Comparison of ENCODE assay signal across 2 cellular contexts in genomic region chr11:76683496-76684095, GRCh38.
TF ChIP-seq lines count a peak whose summit lies in the region.

No MANE protein-coding gene starts in this region.

TF ChIP-seq in HepG2, 621 proteins besides CTCF, POLR2A, EP300 and RAD21:
- TF ChIP-seq MAFF (IDR thresholded peaks at IDR 0.05; ENCODE audit: low read depth, low read length) (0 out of 2 replicates have a peak, but pooled peaks have one; percentile 12), ZEB1 (IDR thresholded peaks at IDR 0.05; ENCODE audit: insufficient replicate concordance, low read depth) (no peak), MAFK (conservative IDR thresholded peaks at IDR 0.05 in 1 of 2, IDR thresholded peaks at IDR 0.05 in 1 of 2; ENCODE audit: low read length in 2 of 2) (peak in 1 of 2 experiments; percentile 50; a peak in 1 of 4 replicates)
- TF ChIP-seq, protein P1, sequence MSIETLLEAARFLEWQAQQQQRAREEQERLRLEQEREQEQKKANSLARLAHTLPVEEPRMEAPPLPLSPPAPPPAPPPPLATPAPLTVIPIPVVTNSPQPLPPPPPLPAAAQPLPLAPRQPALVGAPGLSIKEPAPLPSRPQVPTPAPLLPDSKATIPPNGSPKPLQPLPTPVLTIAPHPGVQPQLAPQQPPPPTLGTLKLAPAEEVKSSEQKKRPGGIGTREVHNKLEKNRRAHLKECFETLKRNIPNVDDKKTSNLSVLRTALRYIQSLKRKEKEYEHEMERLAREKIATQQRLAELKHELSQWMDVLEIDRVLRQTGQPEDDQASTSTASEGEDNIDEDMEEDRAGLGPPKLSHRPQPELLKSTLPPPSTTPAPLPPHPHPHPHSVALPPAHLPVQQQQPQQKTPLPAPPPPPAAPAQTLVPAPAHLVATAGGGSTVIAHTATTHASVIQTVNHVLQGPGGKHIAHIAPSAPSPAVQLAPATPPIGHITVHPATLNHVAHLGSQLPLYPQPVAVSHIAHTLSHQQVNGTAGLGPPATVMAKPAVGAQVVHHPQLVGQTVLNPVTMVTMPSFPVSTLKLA (IDR thresholded peaks at IDR 0.05), result peak; percentile 93

TF ChIP-seq in H1, 55 proteins besides CTCF, POLR2A, EP300 and RAD21:
- no peak for TF ChIP-seq POLR2AphosphoS5 (IDR thresholded peaks at IDR 0.05; ENCODE audit: low read depth, low read length)
- TF ChIP-seq HDAC6 (IDR thresholded peaks at IDR 0.05; ENCODE audit: low read depth, low read length), result no peak
- no peak for TF ChIP-seq BCL11A (IDR thresholded peaks at IDR 0.05; ENCODE audit: low read depth in 2 of 2, low read length in 2 of 2)
- TF ChIP-seq CHD1 (IDR thresholded peaks at IDR 0.05; ENCODE audit: low read depth, low read length), result no peak
- TF ChIP-seq, protein P2, sequence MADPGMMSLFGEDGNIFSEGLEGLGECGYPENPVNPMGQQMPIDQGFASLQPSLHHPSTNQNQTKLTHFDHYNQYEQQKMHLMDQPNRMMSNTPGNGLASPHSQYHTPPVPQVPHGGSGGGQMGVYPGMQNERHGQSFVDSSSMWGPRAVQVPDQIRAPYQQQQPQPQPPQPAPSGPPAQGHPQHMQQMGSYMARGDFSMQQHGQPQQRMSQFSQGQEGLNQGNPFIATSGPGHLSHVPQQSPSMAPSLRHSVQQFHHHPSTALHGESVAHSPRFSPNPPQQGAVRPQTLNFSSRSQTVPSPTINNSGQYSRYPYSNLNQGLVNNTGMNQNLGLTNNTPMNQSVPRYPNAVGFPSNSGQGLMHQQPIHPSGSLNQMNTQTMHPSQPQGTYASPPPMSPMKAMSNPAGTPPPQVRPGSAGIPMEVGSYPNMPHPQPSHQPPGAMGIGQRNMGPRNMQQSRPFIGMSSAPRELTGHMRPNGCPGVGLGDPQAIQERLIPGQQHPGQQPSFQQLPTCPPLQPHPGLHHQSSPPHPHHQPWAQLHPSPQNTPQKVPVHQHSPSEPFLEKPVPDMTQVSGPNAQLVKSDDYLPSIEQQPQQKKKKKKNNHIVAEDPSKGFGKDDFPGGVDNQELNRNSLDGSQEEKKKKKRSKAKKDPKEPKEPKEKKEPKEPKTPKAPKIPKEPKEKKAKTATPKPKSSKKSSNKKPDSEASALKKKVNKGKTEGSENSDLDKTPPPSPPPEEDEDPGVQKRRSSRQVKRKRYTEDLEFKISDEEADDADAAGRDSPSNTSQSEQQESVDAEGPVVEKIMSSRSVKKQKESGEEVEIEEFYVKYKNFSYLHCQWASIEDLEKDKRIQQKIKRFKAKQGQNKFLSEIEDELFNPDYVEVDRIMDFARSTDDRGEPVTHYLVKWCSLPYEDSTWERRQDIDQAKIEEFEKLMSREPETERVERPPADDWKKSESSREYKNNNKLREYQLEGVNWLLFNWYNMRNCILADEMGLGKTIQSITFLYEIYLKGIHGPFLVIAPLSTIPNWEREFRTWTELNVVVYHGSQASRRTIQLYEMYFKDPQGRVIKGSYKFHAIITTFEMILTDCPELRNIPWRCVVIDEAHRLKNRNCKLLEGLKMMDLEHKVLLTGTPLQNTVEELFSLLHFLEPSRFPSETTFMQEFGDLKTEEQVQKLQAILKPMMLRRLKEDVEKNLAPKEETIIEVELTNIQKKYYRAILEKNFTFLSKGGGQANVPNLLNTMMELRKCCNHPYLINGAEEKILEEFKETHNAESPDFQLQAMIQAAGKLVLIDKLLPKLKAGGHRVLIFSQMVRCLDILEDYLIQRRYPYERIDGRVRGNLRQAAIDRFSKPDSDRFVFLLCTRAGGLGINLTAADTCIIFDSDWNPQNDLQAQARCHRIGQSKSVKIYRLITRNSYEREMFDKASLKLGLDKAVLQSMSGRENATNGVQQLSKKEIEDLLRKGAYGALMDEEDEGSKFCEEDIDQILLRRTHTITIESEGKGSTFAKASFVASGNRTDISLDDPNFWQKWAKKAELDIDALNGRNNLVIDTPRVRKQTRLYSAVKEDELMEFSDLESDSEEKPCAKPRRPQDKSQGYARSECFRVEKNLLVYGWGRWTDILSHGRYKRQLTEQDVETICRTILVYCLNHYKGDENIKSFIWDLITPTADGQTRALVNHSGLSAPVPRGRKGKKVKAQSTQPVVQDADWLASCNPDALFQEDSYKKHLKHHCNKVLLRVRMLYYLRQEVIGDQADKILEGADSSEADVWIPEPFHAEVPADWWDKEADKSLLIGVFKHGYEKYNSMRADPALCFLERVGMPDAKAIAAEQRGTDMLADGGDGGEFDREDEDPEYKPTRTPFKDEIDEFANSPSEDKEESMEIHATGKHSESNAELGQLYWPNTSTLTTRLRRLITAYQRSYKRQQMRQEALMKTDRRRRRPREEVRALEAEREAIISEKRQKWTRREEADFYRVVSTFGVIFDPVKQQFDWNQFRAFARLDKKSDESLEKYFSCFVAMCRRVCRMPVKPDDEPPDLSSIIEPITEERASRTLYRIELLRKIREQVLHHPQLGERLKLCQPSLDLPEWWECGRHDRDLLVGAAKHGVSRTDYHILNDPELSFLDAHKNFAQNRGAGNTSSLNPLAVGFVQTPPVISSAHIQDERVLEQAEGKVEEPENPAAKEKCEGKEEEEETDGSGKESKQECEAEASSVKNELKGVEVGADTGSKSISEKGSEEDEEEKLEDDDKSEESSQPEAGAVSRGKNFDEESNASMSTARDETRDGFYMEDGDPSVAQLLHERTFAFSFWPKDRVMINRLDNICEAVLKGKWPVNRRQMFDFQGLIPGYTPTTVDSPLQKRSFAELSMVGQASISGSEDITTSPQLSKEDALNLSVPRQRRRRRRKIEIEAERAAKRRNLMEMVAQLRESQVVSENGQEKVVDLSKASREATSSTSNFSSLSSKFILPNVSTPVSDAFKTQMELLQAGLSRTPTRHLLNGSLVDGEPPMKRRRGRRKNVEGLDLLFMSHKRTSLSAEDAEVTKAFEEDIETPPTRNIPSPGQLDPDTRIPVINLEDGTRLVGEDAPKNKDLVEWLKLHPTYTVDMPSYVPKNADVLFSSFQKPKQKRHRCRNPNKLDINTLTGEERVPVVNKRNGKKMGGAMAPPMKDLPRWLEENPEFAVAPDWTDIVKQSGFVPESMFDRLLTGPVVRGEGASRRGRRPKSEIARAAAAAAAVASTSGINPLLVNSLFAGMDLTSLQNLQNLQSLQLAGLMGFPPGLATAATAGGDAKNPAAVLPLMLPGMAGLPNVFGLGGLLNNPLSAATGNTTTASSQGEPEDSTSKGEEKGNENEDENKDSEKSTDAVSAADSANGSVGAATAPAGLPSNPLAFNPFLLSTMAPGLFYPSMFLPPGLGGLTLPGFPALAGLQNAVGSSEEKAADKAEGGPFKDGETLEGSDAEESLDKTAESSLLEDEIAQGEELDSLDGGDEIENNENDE (IDR thresholded peaks at IDR 0.05; ENCODE audit: insufficient replicate concordance, low read length), result no peak
- TF ChIP-seq ZNF274 (IDR thresholded peaks at IDR 0.05; ENCODE audit: borderline replicate concordance, extremely low read depth, low read length), result no peak
- no peak for TF ChIP-seq CHD2 (IDR thresholded peaks at IDR 0.05; ENCODE audit: low read length)
- TF ChIP-seq RBBP5 (IDR thresholded peaks at IDR 0.05; ENCODE audit: borderline replicate concordance, low read depth, low read length), result no peak
- no peak for TF ChIP-seq SRF (IDR thresholded peaks at IDR 0.05; ENCODE audit: low read depth, low read length)
- no peak for TF ChIP-seq EGR1 (IDR thresholded peaks at IDR 0.05; ENCODE audit: borderline replicate concordance, low read depth, low read length)
- no peak for TF ChIP-seq KDM5A (IDR thresholded peaks at IDR 0.05; ENCODE audit: low read length)
- no peak for TF ChIP-seq HDAC2 (IDR thresholded peaks at IDR 0.05; ENCODE audit: borderline replicate concordance in 1 of 2, low read depth in 2 of 2, low read length in 2 of 2)
- TF ChIP-seq ASH2L (IDR thresholded peaks at IDR 0.05; ENCODE audit: low read length), result no peak
- TF ChIP-seq TEAD4 (IDR thresholded peaks at IDR 0.05; ENCODE audit: low read depth, low read length), result no peak
